ENCODE assay signal across 8 cellular contexts in the genomic region with DNA sequence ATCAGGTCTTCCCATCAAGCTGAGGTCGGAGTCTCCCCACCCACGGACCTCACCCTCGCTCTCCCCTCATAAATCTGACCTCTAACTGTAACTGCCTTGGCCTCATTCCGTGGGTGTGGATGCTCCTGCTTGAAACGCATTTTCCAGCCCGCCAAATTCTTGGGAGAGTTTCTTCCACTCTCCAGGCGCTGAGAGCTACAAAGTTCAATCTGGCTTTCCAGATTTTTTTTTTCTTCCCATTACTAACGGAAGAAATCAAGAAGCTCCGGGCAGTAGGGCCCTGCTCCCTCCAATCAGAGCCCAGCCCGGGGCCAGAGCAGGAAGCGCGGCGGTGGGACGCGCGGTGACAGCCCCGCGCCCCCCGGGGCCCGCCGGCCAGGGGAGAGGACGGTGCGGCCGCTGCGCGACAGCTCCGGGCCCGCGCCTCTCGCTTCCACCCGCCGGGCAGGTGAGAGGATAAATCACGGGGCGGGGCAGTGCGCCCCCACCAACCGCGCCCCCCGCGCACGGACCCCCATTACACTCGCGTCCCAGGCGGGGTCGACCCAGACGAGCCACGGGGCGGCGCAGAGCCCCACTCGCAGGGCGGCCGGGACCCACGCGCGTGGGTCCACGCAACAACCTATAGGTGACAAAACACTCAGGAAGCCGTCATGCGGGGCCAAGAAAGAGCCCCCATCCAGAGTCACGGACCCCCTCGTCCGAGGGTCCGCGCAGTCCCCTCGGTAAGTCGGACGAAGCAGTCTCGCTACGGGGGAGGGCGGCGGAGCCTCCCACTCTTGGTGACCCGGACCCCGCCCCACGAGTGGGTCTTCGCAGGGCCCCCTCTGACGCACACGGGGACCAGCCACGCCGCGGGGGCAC. TPM values are rescaled to one million over a fixed set of nuclear protein-coding genes. Genes with fewer than 3 reads are reported as not detected.
A peak's percentile ranks its signal among the peaks of the same experiment; 100 is the strongest.
DNase-seq lines count a peak whose midpoint lies in the region; ATAC-seq, FAIRE-seq and TF ChIP-seq lines count a peak whose summit lies in the region.

No MANE protein-coding gene starts in this region.

- H3K27me3 ChIP-seq in BE2C (no peaks in the 10 kb centered on the region), NT2/D1 (ENCODE audit: insufficient read depth, insufficient read length) (peaks cover 8% of the 10 kb centered on the region), small intestine (ENCODE audit: control insufficient read depth in 2 of 2, insufficient read depth in 2 of 2, low read length in 2 of 2) (no peaks in the 10 kb centered on the region)

- WGBS in small intestine, 3 donors: 2 to 3% (median 3%) methylated on average over 68 to 78 of the region's 78 CpGs

- H3K9me3 ChIP-seq in BE2C: no peaks in the 10 kb centered on the region
- no peaks in the 10 kb centered on the region for H3K9me3 ChIP-seq in NT2/D1 (ENCODE audit: insufficient read depth, low read length)
- no peaks in the 10 kb centered on the region for H3K9me3 ChIP-seq in small intestine (ENCODE audit: control insufficient read depth, low read depth)

- H3K4me3 ChIP-seq in BE2C (ENCODE audit: low read depth, low read length) (peak overlapping the region; percentile 94), NT2/D1 (ENCODE audit: insufficient read length, low read depth) (peak overlapping the region; percentile 87), astrocyte of the spinal cord (ENCODE audit: low read depth, low read length) (peak overlapping the region; percentile 89), small intestine (ENCODE audit: low read depth in 1 of 2, low read length in 2 of 2) (peak overlapping the region; percentile 75 to 85)

- peak overlapping the region; percentile 93 to 95 for H3K27ac ChIP-seq in small intestine (ENCODE audit: low read depth in 1 of 2, low read length in 1 of 2)

- H3K9ac ChIP-seq in NT2/D1 (ENCODE audit: insufficient read length, low read depth): peak overlapping the region; percentile 89

- FAIRE-seq in small intestine (lab: Jason Lieb, UNC): no peak

- in situ Hi-C loops in astrocyte of the spinal cord (cut with HindIII; ENCODE audit: low sequenced_read_pairs): no loop called here

- TF ChIP-seq CTCF in BE2C (IDR thresholded peaks at IDR 0.05; ENCODE audit: low read depth, low read length) (no peak), astrocyte of the spinal cord (IDR thresholded peaks at IDR 0.05; ENCODE audit: low read depth, low read length) (no peak)

- H3K4me1 ChIP-seq in BE2C (peaks cover 6% of the 10 kb centered on the region), NT2/D1 (ENCODE audit: insufficient read depth, insufficient read length) (peaks cover 17% of the 10 kb centered on the region), small intestine (ENCODE audit: control insufficient read depth in 2 of 2, insufficient read depth in 1 of 2, low read depth in 1 of 2, low read length in 1 of 2) (peaks cover 2 to 3% of the 10 kb centered on the region in 2 donors)

- no peak for ATAC-seq in HG03108 (IDR thresholded peaks at IDR 0.05; ENCODE audit: unreplicated experiment)
- no peak for ATAC-seq in GM18868 (IDR thresholded peaks at IDR 0.05; ENCODE audit: unreplicated experiment)

- DNase-seq in BE2C: peak; percentile 64
- DNase-seq in NT2/D1 (ENCODE audit: low read depth, low spot score): no peak
- peak; percentile 43 for DNase-seq in astrocyte of the spinal cord (ENCODE audit: low read depth, low spot score)
- peak; percentile 60 for DNase-seq in iPS-NIHi11 (ENCODE audit: low spot score)
- peak; percentile 54 for DNase-seq in small intestine
- DNase-seq in DMS79 treated with DMSO at 0.1 percent for 48 hours (lab: John Stamatoyannopoulos, UW): no peak

- H3K36me3 ChIP-seq in BE2C: peaks cover 9% of the 10 kb centered on the region
- peaks cover 8% of the 10 kb centered on the region for H3K36me3 ChIP-seq in NT2/D1 (ENCODE audit: insufficient read depth, insufficient read length, low read length)
- H3K36me3 ChIP-seq in small intestine (ENCODE audit: control insufficient read depth in 2 of 2, insufficient read depth in 2 of 2, low read length in 2 of 2): no peaks in the 10 kb centered on the region

RNA-seq across cellular contexts. Expression of gene AFAP1, which starts 0.9 kb away (rescaled TPM):
- polyA plus RNA-seq in BE2C (2012; ENCODE audit: insufficient read depth, insufficient read length, low read depth): 34.8 TPM
- 1 to 10 TPM; 2.2 to 9.6 (median 3.8) TPM for polyA plus RNA-seq in small intestine

Comparison
In these comparisons a context has a peak if more than half of its experiments do, and no peak if none do; other contexts are left out.
1. DNase-seq: peak in BE2C (single experiment), astrocyte of the spinal cord (single experiment), iPS-NIHi11 (single experiment) and small intestine (single experiment); none in NT2/D1 (single experiment) and DMS79 treated with DMSO at 0.1 percent for 48 hours (single experiment).
2. Peak in every context shown above with its lines, with median percentiles within 50 percentile points of each other: H3K4me3 ChIP-seq.